8 cellular contexts compared by ENCODE assay signal in genomic region chr21:41953831-41954653, GRCh38. TPM values are rescaled to one million over a fixed set of nuclear protein-coding genes. Genes with fewer than 3 reads are reported as not detected.
A peak's percentile ranks its signal among the peaks of the same experiment; 100 is the strongest.
DNase-seq lines count a peak whose midpoint lies in the region; ATAC-seq and TF ChIP-seq lines count a peak whose summit lies in the region.

TSS of gene C2CD2 (minus strand) at chr21:41954018. CDS start at chr21:41953648, 370 bp downstream.

- no peaks in the 10 kb centered on the region for H3K9me3 ChIP-seq in RWPE2 (ENCODE audit: severe bottlenecking)

- H3K27ac Mint-ChIP-seq in chondrocyte (ENCODE audit: unreplicated experiment), result no peak within 1 kb of the TSS

- peaks cover 31% of the 10 kb centered on the region for H3K4me1 ChIP-seq in RWPE2 (ENCODE audit: insufficient read depth, poor library complexity, severe bottlenecking)

- H3K4me3 ChIP-seq in RWPE2 (ENCODE audit: severe bottlenecking), result peak within 1 kb of the TSS; percentile 63

- H3K27me3 Mint-ChIP-seq in chondrocyte (ENCODE audit: low read depth), result no peaks in the 10 kb centered on the region

- TF ChIP-seq CTCF in RWPE2 (IDR thresholded peaks at IDR 0.05; ENCODE audit: poor library complexity, severe bottlenecking) (no peak), chondrocyte (IDR thresholded peaks at IDR 0.05) (no peak)

- DNase-seq in activated T-cell treated with anti-CD3 and anti-CD28 coated beads for 4 hours (peak; percentile 8), RWPE2 (ENCODE audit: low spot score) (no peak), chondrocyte (ENCODE audit: low spot score) (peak; percentile 81), kidney glomerular epithelial cell (lab: John Stamatoyannopoulos, UW) (peak; percentile 43)
- DNase-seq in activated T-cell treated with anti-CD3 and anti-CD28 coated beads, Interleukin-2, amount 50 U/mL, for 1 hour, result no peak
- peak; percentile 66 for DNase-seq in stimulated activated CD4-positive, alpha-beta T cell treated with anti-CD3 and anti-CD28 coated beads, Interleukin-15, amount 100 ng/mL, for 24 hours

- H3K9me3 Mint-ChIP-seq in chondrocyte (ENCODE audit: low read depth), result no peaks in the 10 kb centered on the region

- no peaks in the 10 kb centered on the region; the same call in 1 of the 2 replicates for H3K36me3 ChIP-seq in RWPE2 (ENCODE audit: low read depth)

- ATAC-seq in HG02870 (IDR thresholded peaks at IDR 0.05; ENCODE audit: unreplicated experiment) (peak; percentile 34), RWPE2 (ENCODE audit: low read depth) (peak; percentile 7; the same call in 1 of the 3 replicates), HG03342 (IDR thresholded peaks at IDR 0.05; ENCODE audit: unreplicated experiment) (no peak)

- H3K4me1 Mint-ChIP-seq in chondrocyte (ENCODE audit: low read depth), result peaks cover 37% of the 10 kb centered on the region

- H3K4me3 Mint-ChIP-seq in chondrocyte (ENCODE audit: unreplicated experiment), result peak within 1 kb of the TSS; percentile 71

- H3K36me3 Mint-ChIP-seq in chondrocyte (ENCODE audit: low read depth), result no peaks in the 10 kb centered on the region

- peak within 1 kb of the TSS; percentile 40 for H3K27ac ChIP-seq in RWPE2 (ENCODE audit: poor library complexity, severe bottlenecking)

- H3K27me3 ChIP-seq in RWPE2 (ENCODE audit: insufficient read depth, poor library complexity, severe bottlenecking), result no peaks in the 10 kb centered on the region

RNA-seq across cellular contexts. Expression of gene C2CD2, which starts in this region (rescaled TPM):
- total RNA-seq in chondrocyte, result 8.9 to 18.2 TPM (median 18.1 TPM) in 3 replicates

Comparison
In these comparisons a context has a peak if more than half of its experiments do, and no peak if none do; other contexts are left out.
1. DNase-seq: peak in activated T-cell treated with anti-CD3 and anti-CD28 coated beads for 4 hours (single experiment), chondrocyte (single experiment), kidney glomerular epithelial cell (single experiment) and stimulated activated CD4-positive, alpha-beta T cell treated with anti-CD3 and anti-CD28 coated beads, Interleukin-15, amount 100 ng/mL, for 24 hours (single experiment); none in activated T-cell treated with anti-CD3 and anti-CD28 coated beads, Interleukin-2, amount 50 U/mL, for 1 hour (single experiment) and RWPE2 (single experiment).